8 cellular contexts compared by ENCODE assay signal in genomic region chr6:122890250-122890649, GRCh38.
"Had no signal": no experiment of that assay in that cellular context is flagged by ENCODE, and none has a peak within 500 bp of the region (broad histone marks: within the 10 kb centered on the region; RNA-seq: fewer than 3 reads in every experiment).

No MANE protein-coding gene starts in this region.

- DNase-seq: IMR-90, Karpas-422, KBM-7, KG1 had no signal

- ATAC-seq: K562 had no signal

- H3K9ac ChIP-seq: KMS-11 had no signal

- H3K27ac ChIP-seq: HL-60, KMS-11 had no signal

- H3K4me2 ChIP-seq: KMS-11 had no signal

- FAIRE-seq: HTR-8/SVneo, K562 had no signal

- H3K4me3 ChIP-seq: K562 had no signal
